In the genomic region with DNA sequence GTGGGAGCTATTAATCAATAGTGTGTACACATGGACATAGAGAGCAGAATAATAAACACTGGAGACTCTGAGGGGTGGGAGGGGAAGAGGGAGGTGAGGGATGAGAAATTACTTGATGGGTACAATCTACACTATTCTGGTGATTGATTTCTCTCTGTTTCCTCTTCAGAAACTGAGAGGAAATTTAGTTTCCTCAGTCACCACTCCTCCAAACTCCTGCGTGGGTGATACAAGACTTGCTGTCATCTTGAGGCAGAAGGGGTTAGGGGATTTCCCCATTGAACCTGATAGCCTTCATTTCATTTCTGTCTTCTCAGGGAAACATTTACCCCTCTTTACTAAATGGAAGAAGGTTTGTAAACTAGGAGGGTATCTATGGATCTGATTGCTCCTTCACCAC, we compare ENCODE assay signal across 13 cellular contexts.
DNase-seq lines count a peak whose midpoint lies in the region; ATAC-seq and TF ChIP-seq lines count a peak whose summit lies in the region.
"Had no signal": no experiment of that assay in that cellular context is flagged by ENCODE, and none has a peak within 500 bp of the region (broad histone marks: within the 10 kb centered on the region; RNA-seq: fewer than 3 reads in every experiment).

No MANE protein-coding gene starts in this region.

- H3K27me3 Mint-ChIP-seq in endothelial cell (ENCODE audit: unreplicated experiment) = peaks cover 1% of the 10 kb centered on the region

- H3K27ac ChIP-seq in caudate nucleus (ENCODE audit: low read depth, low read length) = no peak overlapping the region
- H3K27ac ChIP-seq: uterus had no signal

- H3K9me3 ChIP-seq in Loucy (ENCODE audit: insufficient read depth, low read depth, low read length) = no peaks in the 10 kb centered on the region
- H3K9me3 ChIP-seq: uterus had no signal

- 0 out of 2 replicates have a peak overlapping the region, but pooled peaks have one; percentile 1 for H2AFZ ChIP-seq in Loucy (ENCODE audit: low read length)

- H3K4me3 Mint-ChIP-seq in endothelial cell (ENCODE audit: unreplicated experiment) = no peak overlapping the region

- no peak overlapping the region for H3K27ac Mint-ChIP-seq in endothelial cell (ENCODE audit: unreplicated experiment)

- H3K9me2 ChIP-seq in Loucy (replicated peaks; ENCODE audit: low read depth, low read length) = no peaks in the 10 kb centered on the region

- no peak overlapping the region for H3K4me3 ChIP-seq in Loucy (ENCODE audit: low read length, poor library complexity, severe bottlenecking)
- H3K4me3 ChIP-seq: uterus had no signal

- no peaks in the 10 kb centered on the region for H3K79me2 ChIP-seq in Loucy (ENCODE audit: insufficient read depth, low read length)

- peak overlapping the region; percentile 32 for H3K4me2 ChIP-seq in Loucy (ENCODE audit: low read depth, low read length, poor library complexity, severe bottlenecking)

- peaks cover 4% of the 10 kb centered on the region; the same call in 1 of the 2 replicates for H3F3A ChIP-seq in Loucy (ENCODE audit: low read depth)

- H3K9me3 Mint-ChIP-seq in endothelial cell (ENCODE audit: unreplicated experiment) = no peaks in the 10 kb centered on the region

- H3K27me3 ChIP-seq in Loucy (ENCODE audit: insufficient read depth, low read length, poor library complexity, severe bottlenecking) = no peaks in the 10 kb centered on the region
- H3K27me3 ChIP-seq: uterus had no signal

- H3K4me1 ChIP-seq in Loucy (ENCODE audit: insufficient read depth, low read length, poor library complexity, severe bottlenecking) = peaks cover 44% of the 10 kb centered on the region

- peak; percentile 58 for DNase-seq in stimulated activated CD4-positive, alpha-beta T cell treated with anti-CD3 and anti-CD28 coated beads, Interleukin-2, amount 100 ng/mL, for 4 hours (ENCODE audit: low read depth)
- no peak for DNase-seq in caudate nucleus (lab: John Stamatoyannopoulos, UW)
- DNase-seq in endothelial cell (ENCODE audit: low spot score) = no peak
- no peak for DNase-seq in ureter (ENCODE audit: low spot score)
- no peak for DNase-seq in inferior parietal cortex (ENCODE audit: extremely low spot score)
- DNase-seq: effector CD8-positive, alpha-beta T cell; GF-D8; NCI-H526 treated with DMSO at 0.1 percent for 48 hours; uterus had no signal

- TF ChIP-seq CTCF in Loucy (conservative IDR thresholded peaks at IDR 0.05; ENCODE audit: low read length) (no peak), endothelial cell (IDR thresholded peaks at IDR 0.05; ENCODE audit: unreplicated experiment) (no peak)

- H4K20me1 ChIP-seq in Loucy (ENCODE audit: insufficient read depth, low read length, poor library complexity, severe bottlenecking) = no peaks in the 10 kb centered on the region

- no peak overlapping the region for H3K9ac ChIP-seq in Loucy (ENCODE audit: low read depth, low read length, poor library complexity, severe bottlenecking)

- ATAC-seq in GM18517 (IDR thresholded peaks at IDR 0.05; ENCODE audit: unreplicated experiment) (peak; percentile 81), GM21717 (IDR thresholded peaks at IDR 0.05; ENCODE audit: unreplicated experiment) (peak; percentile 87)
- ATAC-seq: sciatic nerve had no signal

- peaks cover 6% of the 10 kb centered on the region for H3K4me1 Mint-ChIP-seq in endothelial cell (ENCODE audit: unreplicated experiment)

- H3K36me3 Mint-ChIP-seq in endothelial cell (ENCODE audit: low read depth, unreplicated experiment) = no peaks in the 10 kb centered on the region

- H3K36me3 ChIP-seq in Loucy (ENCODE audit: insufficient read depth, low read length) = no peaks in the 10 kb centered on the region
- H3K36me3 ChIP-seq: uterus had no signal
